17 cellular contexts compared by ENCODE assay signal in genomic region chr11:79487412-79487811, GRCh38.
"Had no signal": no experiment of that assay in that cellular context is flagged by ENCODE, and none has a peak within 500 bp of the region (broad histone marks: within the 10 kb centered on the region; RNA-seq: fewer than 3 reads in every experiment).

No MANE protein-coding gene starts in this region.

- H3K27me3 ChIP-seq: heart left ventricle, right lobe of liver, tibial artery, upper lobe of left lung, uterus had no signal

- H3K27ac ChIP-seq: heart left ventricle, psoas muscle, right lobe of liver, tibial artery, upper lobe of left lung, uterus had no signal

- H3K4me1 ChIP-seq: heart left ventricle, psoas muscle, tibial artery, upper lobe of left lung, uterus had no signal

- H3K36me3 ChIP-seq: heart left ventricle, right lobe of liver, tibial artery, upper lobe of left lung, uterus had no signal

- DNase-seq: effector CD4-positive, alpha-beta T cell; foreskin melanocyte; heart left ventricle; hypothalamus; kidney glomerular epithelial cell; mesendoderm; naive B cell; nephron progenitor cell; psoas muscle; retina; right lobe of liver; stimulated activated CD4-positive, alpha-beta T cell treated with anti-CD3 and anti-CD28 coated beads, Interleukin-4, amount 100 ng/mL, for 1 hour; stimulated activated CD8-positive, alpha-beta memory T cell treated with anti-CD3 and anti-CD28 coated beads, Interleukin-4, amount 100 ng/mL, for 48 hours; stimulated activated naive CD8-positive, alpha-beta T cell treated with anti-CD3 and anti-CD28 coated beads, Interleukin-15, Interleukin-2, amounts not matched to agents 100 U/mL and 50 U/mL, for 24 hours; tibial artery; upper lobe of left lung; uterus had no signal

- H3K4me3 ChIP-seq: heart left ventricle, psoas muscle, right lobe of liver, tibial artery, upper lobe of left lung, uterus had no signal

- H3K9me3 ChIP-seq: heart left ventricle, psoas muscle, right lobe of liver, tibial artery, upper lobe of left lung, uterus had no signal
